ENCODE assay signal across 1 cellular context in the genomic region with DNA sequence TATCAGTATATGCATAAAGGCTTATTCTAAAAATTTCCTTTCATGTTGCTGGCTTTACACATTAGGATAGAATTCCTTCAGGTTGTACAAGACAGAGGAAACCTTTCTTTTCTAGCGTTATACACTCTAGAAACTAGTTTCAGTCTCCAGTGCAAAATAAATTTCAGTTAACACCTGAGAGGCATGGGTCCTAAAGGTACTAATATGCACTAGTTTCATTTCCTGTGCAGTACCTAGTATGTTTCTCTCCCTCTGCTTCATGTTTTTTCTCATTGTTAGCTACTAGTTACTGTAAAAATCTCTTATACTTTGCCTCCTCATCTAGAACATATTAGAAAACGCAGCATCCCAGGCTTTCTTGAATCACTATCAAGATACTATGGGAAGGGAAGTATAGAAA.
A peak's percentile ranks its signal among the peaks of the same experiment; 100 is the strongest.
TF ChIP-seq lines count a peak whose summit lies in the region.

No MANE protein-coding gene starts in this region.

TF ChIP-seq in GM12878, 131 proteins besides CTCF, POLR2A, EP300 and RAD21 (continued from another document):
- TF ChIP-seq CEBPB (IDR thresholded peaks at IDR 0.05; ENCODE audit: borderline replicate concordance in 1 of 2, low read depth in 2 of 2, low read length in 2 of 2): no peak
- no peak for TF ChIP-seq SMARCA5 (IDR thresholded peaks at IDR 0.05)
- no peak for TF ChIP-seq ZNF384 (IDR thresholded peaks at IDR 0.05; ENCODE audit: borderline replicate concordance, low read depth, low read length)
- TF ChIP-seq CHD1 (IDR thresholded peaks at IDR 0.05; ENCODE audit: low read depth, low read length): no peak
- TF ChIP-seq, protein P1, sequence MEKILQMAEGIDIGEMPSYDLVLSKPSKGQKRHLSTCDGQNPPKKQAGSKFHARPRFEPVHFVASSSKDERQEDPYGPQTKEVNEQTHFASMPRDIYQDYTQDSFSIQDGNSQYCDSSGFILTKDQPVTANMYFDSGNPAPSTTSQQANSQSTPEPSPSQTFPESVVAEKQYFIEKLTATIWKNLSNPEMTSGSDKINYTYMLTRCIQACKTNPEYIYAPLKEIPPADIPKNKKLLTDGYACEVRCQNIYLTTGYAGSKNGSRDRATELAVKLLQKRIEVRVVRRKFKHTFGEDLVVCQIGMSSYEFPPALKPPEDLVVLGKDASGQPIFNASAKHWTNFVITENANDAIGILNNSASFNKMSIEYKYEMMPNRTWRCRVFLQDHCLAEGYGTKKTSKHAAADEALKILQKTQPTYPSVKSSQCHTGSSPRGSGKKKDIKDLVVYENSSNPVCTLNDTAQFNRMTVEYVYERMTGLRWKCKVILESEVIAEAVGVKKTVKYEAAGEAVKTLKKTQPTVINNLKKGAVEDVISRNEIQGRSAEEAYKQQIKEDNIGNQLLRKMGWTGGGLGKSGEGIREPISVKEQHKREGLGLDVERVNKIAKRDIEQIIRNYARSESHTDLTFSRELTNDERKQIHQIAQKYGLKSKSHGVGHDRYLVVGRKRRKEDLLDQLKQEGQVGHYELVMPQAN (conservative IDR thresholded peaks at IDR 0.05): no peak
- TF ChIP-seq ZNF622 (IDR thresholded peaks at IDR 0.05): no peak
- TF ChIP-seq POLR2AphosphoS5 (IDR thresholded peaks at IDR 0.05; ENCODE audit: low read length): no peak
- TF ChIP-seq, protein P2, sequence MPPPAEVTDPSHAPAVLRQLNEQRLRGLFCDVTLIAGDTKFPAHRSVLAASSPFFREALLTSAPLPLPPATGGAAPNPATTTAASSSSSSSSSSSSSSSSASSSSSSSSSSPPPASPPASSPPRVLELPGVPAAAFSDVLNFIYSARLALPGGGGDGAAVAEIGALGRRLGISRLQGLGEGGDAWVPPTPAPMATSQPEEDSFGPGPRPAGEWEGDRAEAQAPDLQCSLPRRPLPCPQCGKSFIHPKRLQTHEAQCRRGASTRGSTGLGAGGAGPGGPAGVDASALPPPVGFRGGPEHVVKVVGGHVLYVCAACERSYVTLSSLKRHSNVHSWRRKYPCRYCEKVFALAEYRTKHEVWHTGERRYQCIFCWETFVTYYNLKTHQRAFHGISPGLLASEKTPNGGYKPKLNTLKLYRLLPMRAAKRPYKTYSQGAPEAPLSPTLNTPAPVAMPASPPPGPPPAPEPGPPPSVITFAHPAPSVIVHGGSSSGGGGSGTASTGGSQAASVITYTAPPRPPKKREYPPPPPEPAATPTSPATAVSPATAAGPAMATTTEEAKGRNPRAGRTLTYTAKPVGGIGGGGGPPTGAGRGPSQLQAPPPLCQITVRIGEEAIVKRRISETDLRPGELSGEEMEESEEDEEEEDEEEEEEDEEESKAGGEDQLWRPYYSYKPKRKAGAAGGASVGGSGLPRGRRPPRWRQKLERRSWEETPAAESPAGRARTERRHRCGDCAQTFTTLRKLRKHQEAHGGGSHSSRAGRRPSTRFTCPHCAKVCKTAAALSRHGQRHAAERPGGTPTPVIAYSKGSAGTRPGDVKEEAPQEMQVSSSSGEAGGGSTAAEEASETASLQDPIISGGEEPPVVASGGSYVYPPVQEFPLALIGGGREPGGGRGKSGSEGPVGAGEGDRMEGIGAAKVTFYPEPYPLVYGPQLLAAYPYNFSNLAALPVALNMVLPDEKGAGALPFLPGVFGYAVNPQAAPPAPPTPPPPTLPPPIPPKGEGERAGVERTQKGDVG (CRISPR knock-in tag; IDR thresholded peaks at IDR 0.05): no peak
- no peak for TF ChIP-seq NRF1 (conservative IDR thresholded peaks at IDR 0.05; ENCODE audit: low read depth, low read length)
- no peak for TF ChIP-seq CBFB (IDR thresholded peaks at IDR 0.05; ENCODE audit: low read depth)
- TF ChIP-seq HDAC6 (IDR thresholded peaks at IDR 0.05; ENCODE audit: unreplicated experiment): no peak
- TF ChIP-seq SREBF2 (IDR thresholded peaks at IDR 0.05; ENCODE audit: low read length): no peak
- TF ChIP-seq NFYA (IDR thresholded peaks at IDR 0.05; ENCODE audit: borderline replicate concordance, low read depth, low read length): no peak
- peak; percentile 17; the same call in 1 of the 2 replicates for TF ChIP-seq SPI1 (IDR thresholded peaks at IDR 0.05; ENCODE audit: borderline replicate concordance, insufficient read depth, low read depth, low read length)
- TF ChIP-seq SREBF1 (IDR thresholded peaks at IDR 0.05; ENCODE audit: low read length): no peak
- TF ChIP-seq, protein P3, sequence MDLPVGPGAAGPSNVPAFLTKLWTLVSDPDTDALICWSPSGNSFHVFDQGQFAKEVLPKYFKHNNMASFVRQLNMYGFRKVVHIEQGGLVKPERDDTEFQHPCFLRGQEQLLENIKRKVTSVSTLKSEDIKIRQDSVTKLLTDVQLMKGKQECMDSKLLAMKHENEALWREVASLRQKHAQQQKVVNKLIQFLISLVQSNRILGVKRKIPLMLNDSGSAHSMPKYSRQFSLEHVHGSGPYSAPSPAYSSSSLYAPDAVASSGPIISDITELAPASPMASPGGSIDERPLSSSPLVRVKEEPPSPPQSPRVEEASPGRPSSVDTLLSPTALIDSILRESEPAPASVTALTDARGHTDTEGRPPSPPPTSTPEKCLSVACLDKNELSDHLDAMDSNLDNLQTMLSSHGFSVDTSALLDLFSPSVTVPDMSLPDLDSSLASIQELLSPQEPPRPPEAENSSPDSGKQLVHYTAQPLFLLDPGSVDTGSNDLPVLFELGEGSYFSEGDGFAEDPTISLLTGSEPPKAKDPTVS (IDR thresholded peaks at IDR 0.05; ENCODE audit: low read depth, low read length): no peak
- TF ChIP-seq GABPA (IDR thresholded peaks at IDR 0.05; ENCODE audit: low read depth): 0 out of 2 replicates have a peak, but pooled peaks have one; percentile 15
- TF ChIP-seq BMI1 (IDR thresholded peaks at IDR 0.05; ENCODE audit: borderline replicate concordance): no peak
- TF ChIP-seq IKZF2 (IDR thresholded peaks at IDR 0.05): 0 out of 4 replicates have a peak, but pooled peaks of 1 of the 2 experiments have one; percentile 11
- TF ChIP-seq TCF12 (IDR thresholded peaks at IDR 0.05; ENCODE audit: low read depth, low read length): no peak
